In the genomic region with DNA sequence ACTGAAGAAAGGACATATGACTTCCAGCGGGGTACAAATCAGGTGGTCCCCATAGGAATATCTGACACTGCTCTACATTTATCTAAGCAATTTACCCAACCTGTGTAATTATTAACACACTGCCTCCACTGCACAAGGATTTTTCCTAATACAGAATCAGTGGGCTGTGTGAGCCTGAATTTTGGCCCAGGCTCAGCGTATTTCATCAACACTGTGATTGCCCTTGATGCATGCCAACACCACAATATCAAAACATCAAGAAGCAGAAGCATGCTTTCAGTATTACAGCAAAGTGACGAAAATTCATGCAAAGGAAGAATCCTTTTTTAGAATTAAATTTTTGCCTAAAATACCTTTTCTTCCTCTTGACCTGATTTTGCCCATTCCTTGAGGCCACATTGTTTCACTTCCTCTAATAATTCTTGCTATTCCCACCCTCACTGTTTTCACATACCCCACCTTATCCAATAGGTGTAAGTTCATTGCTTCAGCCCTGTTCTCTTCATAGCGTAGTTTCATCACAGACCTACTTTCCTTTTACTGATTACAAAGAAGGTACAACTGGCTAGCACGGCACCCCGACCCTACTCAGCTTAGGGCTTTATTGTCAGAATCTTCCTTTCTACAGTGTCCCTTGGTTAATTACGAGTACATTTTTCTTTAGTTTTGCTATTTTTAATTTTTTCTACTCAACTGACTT, we compare ENCODE assay signal across 20 cellular contexts.
"Had no signal": no experiment of that assay in that cellular context is flagged by ENCODE, and none has a peak within 500 bp of the region (broad histone marks: within the 10 kb centered on the region; RNA-seq: fewer than 3 reads in every experiment).

No MANE protein-coding gene starts in this region.

- H3K9ac ChIP-seq: parathyroid adenoma had no signal

- H3K36me3 Mint-ChIP-seq: activated naive CD8-positive, alpha-beta T cell; brain; memory B cell; naive thymus-derived CD4-positive, alpha-beta T cell; stimulated activated memory B cell treated with anti-CD40 and anti-IgM and Interleukin-4, amounts not matched to agents 10 μg/mL and 1 μg/mL and 100 μg/mL, for 72 hours had no signal

- H3K9me3 ChIP-seq: esophagus squamous epithelium, mucosa of descending colon, tibial artery, uterus had no signal

- H3K79me2 ChIP-seq: parathyroid adenoma had no signal

- H3K4me3 Mint-ChIP-seq: activated CD4-positive, alpha-beta T cell treated with anti-CD3 and anti-CD28 coated beads, Interleukin-2, amount 10 ng/mL, durations not matched to agents 7 days and 5 days; activated naive CD8-positive, alpha-beta T cell; memory B cell; naive thymus-derived CD4-positive, alpha-beta T cell; stimulated activated memory B cell treated with anti-CD40 and anti-IgM and Interleukin-4, amounts not matched to agents 10 μg/mL and 1 μg/mL and 100 μg/mL, for 72 hours had no signal

- H3K9me3 Mint-ChIP-seq: activated CD4-positive, alpha-beta T cell treated with anti-CD3 and anti-CD28 coated beads, Interleukin-2, amount 10 ng/mL, durations not matched to agents 7 days and 5 days; brain had no signal

- H3K27me3 ChIP-seq: esophagus squamous epithelium, foreskin keratinocyte, heart right ventricle, tibial artery, uterus had no signal

- H3K27me3 Mint-ChIP-seq: activated CD4-positive, alpha-beta T cell treated with anti-CD3 and anti-CD28 coated beads, Interleukin-2, amount 10 ng/mL, durations not matched to agents 7 days and 5 days; activated naive CD8-positive, alpha-beta T cell; brain; memory B cell; naive thymus-derived CD4-positive, alpha-beta T cell; stimulated activated memory B cell treated with anti-CD40 and anti-IgM and Interleukin-4, amounts not matched to agents 10 μg/mL and 1 μg/mL and 100 μg/mL, for 72 hours had no signal

- DNase-seq: activated CD4-positive, alpha-beta T cell treated with anti-CD3 and anti-CD28 coated beads, Interleukin-2, amount 10 ng/mL, durations not matched to agents 7 days and 5 days; activated CD8-positive, alpha-beta memory T cell treated with anti-CD3 and anti-CD28 coated beads for 24 hours; activated gamma-delta T cell treated with Interleukin-2 at 50 U/mL for 16 hours; central memory CD4-positive, alpha-beta T cell; cortex of kidney; effector CD4-positive, alpha-beta T cell; esophagus squamous epithelium; foreskin keratinocyte; heart right ventricle; left ventricle myocardium inferior; mucosa of descending colon; naive thymus-derived CD4-positive, alpha-beta T cell; stimulated activated CD4-positive, alpha-beta T cell treated with anti-CD3 and anti-CD28 coated beads, Interleukin-2, amount 100 ng/mL, for 48 hours; tibial artery; uterus had no signal

- H3K4me3 ChIP-seq: esophagus squamous epithelium, heart right ventricle, left ventricle myocardium inferior, mucosa of descending colon, tibial artery, uterus had no signal

- H3K36me3 ChIP-seq: esophagus squamous epithelium, heart right ventricle, left ventricle myocardium inferior, tibial artery, uterus had no signal

- H3K4me1 ChIP-seq: esophagus squamous epithelium, foreskin keratinocyte, heart right ventricle, left ventricle myocardium inferior, parathyroid adenoma, tibial artery, uterus had no signal

- H3K4me1 Mint-ChIP-seq: activated CD4-positive, alpha-beta T cell treated with anti-CD3 and anti-CD28 coated beads, Interleukin-2, amount 10 ng/mL, durations not matched to agents 7 days and 5 days; memory B cell; naive thymus-derived CD4-positive, alpha-beta T cell; stimulated activated memory B cell treated with anti-CD40 and anti-IgM and Interleukin-4, amounts not matched to agents 10 μg/mL and 1 μg/mL and 100 μg/mL, for 72 hours had no signal

- H3K27ac ChIP-seq: esophagus squamous epithelium, foreskin keratinocyte, heart right ventricle, left ventricle myocardium inferior, parathyroid adenoma, tibial artery, uterus had no signal

- H2AFZ ChIP-seq: parathyroid adenoma had no signal

- H3K27ac Mint-ChIP-seq: activated CD4-positive, alpha-beta T cell treated with anti-CD3 and anti-CD28 coated beads, Interleukin-2, amount 10 ng/mL, durations not matched to agents 7 days and 5 days; activated naive CD8-positive, alpha-beta T cell; memory B cell; naive thymus-derived CD4-positive, alpha-beta T cell; stimulated activated memory B cell treated with anti-CD40 and anti-IgM and Interleukin-4, amounts not matched to agents 10 μg/mL and 1 μg/mL and 100 μg/mL, for 72 hours had no signal
